In genomic region chr13:62371737-62372136, GRCh38 we compare ENCODE assay signal across 8 cellular contexts.
"Had no signal": no experiment of that assay in that cellular context is flagged by ENCODE, and none has a peak within 500 bp of the region (broad histone marks: within the 10 kb centered on the region; RNA-seq: fewer than 3 reads in every experiment).

No MANE protein-coding gene starts in this region.

- H3K36me3 Mint-ChIP-seq: IgD-negative memory B cell had no signal

- DNase-seq: IMR-90, KBM-7, KG1 had no signal

- H3K27me3 Mint-ChIP-seq: IgD-negative memory B cell had no signal

- FAIRE-seq: HepG2, HTR-8/SVneo, K562 had no signal

- H3K4me3 Mint-ChIP-seq: IgD-negative memory B cell had no signal

- ATAC-seq: HepG2, K562 had no signal

- H3K27ac ChIP-seq: HL-60 had no signal

- H3K27ac Mint-ChIP-seq: IgD-negative memory B cell had no signal

- H3K4me1 Mint-ChIP-seq: IgD-negative memory B cell had no signal

- H3K4me3 ChIP-seq: K562 had no signal
